ENCODE assay signal across 22 cellular contexts in the genomic region with DNA sequence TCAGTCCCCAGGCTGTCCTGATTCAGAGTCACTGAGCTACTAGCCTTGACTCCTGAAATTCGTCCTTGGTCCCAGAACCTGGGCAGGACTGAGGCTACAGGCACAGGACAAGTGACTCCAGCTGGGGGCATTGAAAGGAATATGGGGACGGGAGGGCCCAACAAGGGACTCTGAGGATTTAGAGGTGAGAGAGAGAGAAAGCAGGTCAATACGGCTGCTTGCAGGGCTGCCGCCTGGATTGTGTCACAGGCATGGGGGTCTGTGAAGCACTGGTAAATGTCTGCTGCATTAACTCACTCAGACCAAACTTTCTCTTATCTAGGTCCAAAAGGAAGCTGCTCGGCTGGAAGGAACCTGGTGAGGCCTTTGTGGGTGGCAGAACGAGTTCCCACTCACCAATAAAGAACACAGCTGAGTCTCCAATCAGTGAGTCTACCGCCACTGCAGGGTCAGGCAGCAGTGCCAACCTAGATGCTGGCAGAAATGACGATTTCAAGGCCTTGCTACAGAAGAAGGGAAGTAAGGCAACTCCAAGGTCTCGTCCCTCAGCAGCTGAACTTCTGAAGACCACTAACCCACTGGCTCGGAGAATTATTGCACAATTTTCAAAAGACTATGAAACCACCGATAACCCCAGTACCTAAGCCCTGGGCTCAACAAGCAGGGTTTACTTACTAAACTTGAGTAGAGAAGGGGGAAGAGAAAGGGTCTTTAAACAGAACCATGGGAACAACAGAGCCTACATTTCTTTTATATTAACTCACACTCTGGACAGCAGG. TPM values are rescaled to one million over a fixed set of nuclear protein-coding genes. Genes with fewer than 3 reads are reported as not detected.
A peak's percentile ranks its signal among the peaks of the same experiment; 100 is the strongest.
DNase-seq lines count a peak whose midpoint lies in the region; ATAC-seq and TF ChIP-seq lines count a peak whose summit lies in the region.
"Had no signal": no experiment of that assay in that cellular context is flagged by ENCODE, and none has a peak within 500 bp of the region (broad histone marks: within the 10 kb centered on the region; RNA-seq: fewer than 3 reads in every experiment).

No MANE protein-coding gene starts in this region.

- no peaks in the 10 kb centered on the region for H3K36me3 Mint-ChIP-seq in T-helper 17 cell (ENCODE audit: low read depth)
- H3K36me3 Mint-ChIP-seq in glutamatergic neuron (ENCODE audit: unreplicated experiment), result no peaks in the 10 kb centered on the region
- H3K36me3 Mint-ChIP-seq: activated naive CD8-positive, alpha-beta T cell treated with anti-CD3 and anti-CD28 coated beads for 36 hours had no signal

- ATAC-seq in T-helper 17 cell (no peak), GM18867 (IDR thresholded peaks at IDR 0.05; ENCODE audit: unreplicated experiment) (no peak), HG02973 (IDR thresholded peaks at IDR 0.05; ENCODE audit: unreplicated experiment) (no peak)
- ATAC-seq: left cardiac atrium had no signal

- H3K27me3 Mint-ChIP-seq in T-helper 17 cell, result no peaks in the 10 kb centered on the region
- peaks cover 6% of the 10 kb centered on the region for H3K27me3 Mint-ChIP-seq in glutamatergic neuron (ENCODE audit: unreplicated experiment)

- DNase-seq in SIG-M5 treated with dmso at 0.1 percent for 504 hours (lab: John Stamatoyannopoulos, UW; ENCODE audit: unreplicated experiment) (peak; percentile 12), SIG-M5 (lab: John Stamatoyannopoulos, UW) (no peak), T-helper 17 cell (no peak), glutamatergic neuron (no peak), cardiac septum (ENCODE audit: low spot score) (no peak), GM10266 (ENCODE audit: extremely low spot score) (no peak)
- DNase-seq: ACHN; activated B cell treated with CpG ODN at 0.5 μM for 24 hours; activated CD4-positive, alpha-beta T cell treated with anti-CD3 and anti-CD28 coated beads, Interleukin-2, amount 50 U/mL, for 4 hours; activated CD8-positive, alpha-beta memory T cell treated with anti-CD3 and anti-CD28 coated beads, Interleukin-2, amount 50 U/mL, for 48 hours; Calu3; foreskin fibroblast; H9; left cardiac atrium; mammary epithelial cell; occipital lobe; stimulated activated CD4-positive, alpha-beta T cell treated with anti-CD3 and anti-CD28 coated beads, Interleukin-2, amount 100 ng/mL, for 24 hours; T-helper 9 cell had no signal

- TF ChIP-seq CTCF in glutamatergic neuron (IDR thresholded peaks at IDR 0.05; ENCODE audit: partially characterized antibody, unreplicated experiment) (no peak), GM10266 (IDR thresholded peaks at IDR 0.05; ENCODE audit: control insufficient read depth, insufficient read depth, low read depth, missing control alignments) (no peak)

- intact Hi-C loops in cardiac septum (cut with DNase I), result no loop called here

- H3K9me3 ChIP-seq in T-helper 17 cell (ENCODE audit: control insufficient read depth, low read length, poor library complexity, severe bottlenecking), result no peaks in the 10 kb centered on the region

- no peak overlapping the region for H3K4me3 Mint-ChIP-seq in T-helper 17 cell
- H3K4me3 Mint-ChIP-seq in glutamatergic neuron (ENCODE audit: unreplicated experiment), result peak overlapping the region; percentile 72
- H3K4me3 Mint-ChIP-seq: activated B cell treated with CpG ODN at 0.5 μM for 24 hours; activated naive CD8-positive, alpha-beta T cell treated with anti-CD3 and anti-CD28 coated beads for 36 hours; H9 had no signal

- peak overlapping the region; percentile 59 for H3K27ac Mint-ChIP-seq in T-helper 17 cell
- H3K27ac Mint-ChIP-seq in glutamatergic neuron (ENCODE audit: unreplicated experiment), result peak overlapping the region; percentile 98
- H3K27ac Mint-ChIP-seq: activated B cell treated with CpG ODN at 0.5 μM for 24 hours; activated naive CD8-positive, alpha-beta T cell treated with anti-CD3 and anti-CD28 coated beads for 36 hours; H9 had no signal

- peaks cover 7% of the 10 kb centered on the region for H3K9me3 Mint-ChIP-seq in glutamatergic neuron (ENCODE audit: unreplicated experiment)
- H3K9me3 Mint-ChIP-seq: activated B cell treated with CpG ODN at 0.5 μM for 24 hours; activated naive CD8-positive, alpha-beta T cell treated with anti-CD3 and anti-CD28 coated beads for 36 hours had no signal

- H3K4me1 Mint-ChIP-seq in T-helper 17 cell (peaks cover 15% of the 10 kb centered on the region), glutamatergic neuron (ENCODE audit: low read depth, unreplicated experiment) (peaks cover 22% of the 10 kb centered on the region)
- H3K4me1 Mint-ChIP-seq: H9 had no signal

RNA-seq across cellular contexts. Expression of gene RTL5, which starts 11.4 kb away (rescaled TPM):
- 1 to 10 TPM; 2.6 to 2.7 TPM for total RNA-seq in T-helper 17 cell
- total RNA-seq in glutamatergic neuron (ENCODE audit: unreplicated experiment), result 18.2 TPM
- total RNA-seq in cardiac septum, result 6.3 TPM
- total RNA-seq: OCI-LY7 had no signal

RNA-seq across cellular contexts. Expression of gene PIN4, which starts 38.4 kb away (rescaled TPM):
- total RNA-seq in T-helper 17 cell, result 1 to 10 TPM; 2.6 to 3.0 TPM
- 19.5 TPM for total RNA-seq in glutamatergic neuron (ENCODE audit: unreplicated experiment)
- 8.5 TPM for total RNA-seq in cardiac septum
